9 cellular contexts compared by ENCODE assay signal in the genomic region with DNA sequence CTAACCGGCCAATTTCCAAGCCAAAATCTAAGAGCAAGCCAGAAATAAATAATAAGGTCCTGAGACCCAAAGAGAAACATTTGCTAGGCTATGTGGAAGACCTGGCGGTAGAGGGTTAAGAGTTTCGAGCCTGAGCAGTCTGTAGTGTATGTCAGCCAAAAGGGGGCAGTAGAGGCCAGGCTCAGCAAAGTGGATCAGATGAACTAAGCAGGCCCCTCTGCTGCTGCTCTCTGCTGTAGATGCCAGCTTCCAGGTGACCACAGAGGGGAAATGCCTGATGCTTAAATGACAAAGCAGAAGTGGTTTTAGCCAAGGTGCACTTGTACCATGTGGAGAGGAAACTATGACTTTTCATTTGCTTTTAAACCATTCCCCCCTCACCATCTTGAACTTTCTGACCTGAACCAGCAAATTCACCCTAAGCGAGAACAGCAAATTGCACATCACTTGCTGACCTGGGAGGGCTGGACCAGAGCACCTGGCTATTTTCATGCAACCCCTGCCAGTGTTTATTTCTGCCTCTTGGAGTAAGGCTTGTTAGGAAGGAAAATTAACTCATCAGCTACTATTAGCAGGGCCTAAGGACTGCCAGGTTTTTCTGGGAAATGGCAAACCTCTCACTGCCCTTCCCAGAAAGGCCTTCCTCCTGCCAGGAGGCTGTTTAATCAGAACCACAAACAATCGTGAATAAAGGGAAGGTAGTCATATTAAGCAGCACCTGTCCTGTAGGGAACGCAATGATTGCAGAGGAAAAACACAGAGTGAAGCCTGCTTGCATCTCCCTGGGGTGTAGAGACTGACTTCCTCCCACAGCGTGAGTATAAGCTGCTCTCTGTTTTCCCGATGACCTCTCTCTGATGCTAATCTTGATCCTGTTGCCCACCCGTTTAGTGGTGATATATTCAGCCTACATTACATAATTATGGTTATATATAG.
DNase-seq lines count a peak whose midpoint lies in the region; ATAC-seq and TF ChIP-seq lines count a peak whose summit lies in the region.
"Had no signal": no experiment of that assay in that cellular context is flagged by ENCODE, and none has a peak within 500 bp of the region (broad histone marks: within the 10 kb centered on the region; RNA-seq: fewer than 3 reads in every experiment).

No MANE protein-coding gene starts in this region.

- no peaks in the 10 kb centered on the region for H3K36me3 ChIP-seq in left lung
- H3K36me3 ChIP-seq in prostate gland: no peaks in the 10 kb centered on the region

- peak; percentile 84 for ATAC-seq in GM19328 (IDR thresholded peaks at IDR 0.05; ENCODE audit: unreplicated experiment)
- peak; percentile 91 for ATAC-seq in HG03139 (IDR thresholded peaks at IDR 0.05; ENCODE audit: unreplicated experiment)
- peak; percentile 91 for ATAC-seq in left lung

- H3K36me3 Mint-ChIP-seq in brain: no peaks in the 10 kb centered on the region

- no peak overlapping the region for H3K27ac ChIP-seq in left lung
- no peak overlapping the region for H3K27ac ChIP-seq in prostate gland

- no peak for TF ChIP-seq POLR2A in prostate gland (IDR thresholded peaks at IDR 0.05)

- H3K4me1 ChIP-seq in left lung (no peaks in the 10 kb centered on the region), prostate gland (replicated peaks) (no peaks in the 10 kb centered on the region)

- no peaks in the 10 kb centered on the region for H3K4me1 Mint-ChIP-seq in brain
- H3K4me1 Mint-ChIP-seq: central memory CD8-positive, alpha-beta T cell had no signal

- H3K27me3 ChIP-seq in left lung (no peaks in the 10 kb centered on the region), prostate gland (replicated peaks; ENCODE audit: insufficient read depth) (no peaks in the 10 kb centered on the region)

- H3K4me3 ChIP-seq in left lung (no peak overlapping the region), prostate gland (no peak overlapping the region)

- WGBS in prostate gland: 50% methylated on average over 9 of the region's 9 CpGs

- no peak overlapping the region for H3K4me3 Mint-ChIP-seq in brain
- H3K4me3 Mint-ChIP-seq: central memory CD8-positive, alpha-beta T cell had no signal

- TF ChIP-seq CTCF in brain (conservative IDR thresholded peaks at IDR 0.05): peak; percentile 60 to 87
- TF ChIP-seq CTCF in left lung (IDR thresholded peaks at IDR 0.05): peak; percentile 47 to 48
- TF ChIP-seq CTCF in prostate gland (IDR thresholded peaks at IDR 0.05): peak in 1 of 4 experiments; percentile 19

- H3K9me3 ChIP-seq in left lung: no peaks in the 10 kb centered on the region
- no peaks in the 10 kb centered on the region for H3K9me3 ChIP-seq in prostate gland

- DNase-seq in NCI-H2171 treated with DMSO at 0.1 percent for 48 hours (lab: John Stamatoyannopoulos, UW) (peak; percentile 27), NCI-H2171 (lab: John Stamatoyannopoulos, UW) (no peak), NCI-H526 treated with DMSO at 0.1 percent for 48 hours (lab: John Stamatoyannopoulos, UW) (peak; percentile 0), left lung (peak in 1 of 2 donors; percentile 32), prostate gland (ENCODE audit: low spot score) (no peak)

- no peaks in the 10 kb centered on the region for H3K9me3 Mint-ChIP-seq in brain
- H3K9me3 Mint-ChIP-seq: central memory CD8-positive, alpha-beta T cell had no signal

- H3K27me3 Mint-ChIP-seq in brain: no peaks in the 10 kb centered on the region
- H3K27me3 Mint-ChIP-seq: central memory CD8-positive, alpha-beta T cell had no signal

- H3K27ac Mint-ChIP-seq in brain: peak overlapping the region in 1 of 5 experiments; percentile 61

- intact Hi-C loops in left lung (cut with DNase I): no loop called here
- intact Hi-C loops in prostate gland (cut with DNase I): no loop called here

Comparison
In these comparisons a context has a peak if more than half of its experiments do, and no peak if none do; other contexts are left out.
1. DNase-seq: peak in NCI-H2171 treated with DMSO at 0.1 percent for 48 hours (single experiment) and NCI-H526 treated with DMSO at 0.1 percent for 48 hours (single experiment); none in NCI-H2171 (single experiment) and prostate gland (single experiment).
2. Peak in every context shown above with its lines, with median percentiles within 50 percentile points of each other: ATAC-seq.